8 cellular contexts compared by ENCODE assay signal in the genomic region with DNA sequence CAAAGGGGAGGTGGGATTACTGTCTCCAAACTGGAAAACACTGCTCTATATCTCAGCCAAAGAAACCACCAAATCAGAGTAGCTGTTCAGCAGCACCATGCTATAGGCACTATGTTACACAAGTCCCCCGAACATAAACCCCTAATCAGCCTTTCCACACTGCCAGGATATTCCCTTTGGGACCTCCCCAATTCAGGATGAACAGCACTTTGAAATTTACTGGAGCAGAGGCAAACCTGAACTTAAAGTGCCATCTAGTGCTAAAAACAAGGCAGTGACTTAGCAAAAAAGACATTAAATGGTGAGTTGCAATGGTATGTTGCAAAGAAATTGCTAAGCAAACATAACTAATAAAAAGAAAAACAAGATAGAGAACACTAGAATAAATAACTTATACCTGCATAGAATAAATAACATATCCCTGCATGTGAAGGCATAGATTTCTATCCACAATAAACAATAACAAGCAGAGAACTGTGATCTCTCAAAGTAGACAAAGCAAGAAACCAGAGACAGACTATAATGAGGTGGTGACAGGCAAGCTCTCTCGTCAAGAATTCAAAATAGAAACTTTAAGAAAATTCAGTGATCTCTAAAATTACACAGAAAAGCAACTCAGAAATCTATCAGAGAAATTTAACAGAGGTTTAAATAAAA.
DNase-seq lines count a peak whose midpoint lies in the region; ATAC-seq and TF ChIP-seq lines count a peak whose summit lies in the region.

No MANE protein-coding gene starts in this region.

- intact Hi-C loops in heart right ventricle (cut with DNase I) (loop anchor here in 4 of 10 donors (2.0 to 10.0 kb wide), 4 partner anchors 675 to 685 kb away; no protein-coding TSS in a partner anchor), left ventricle myocardium superior (cut with micrococcal nuclease) (no loop called here), psoas muscle (cut with DNase I) (loop anchor here in 1 of 2 donors (10.0 kb wide), 1 partner anchor 685 kb away; no protein-coding TSS in a partner anchor)

- H3K27ac ChIP-seq in heart right ventricle = no peak overlapping the region
- H3K27ac ChIP-seq in psoas muscle = no peak overlapping the region

- DNase-seq in heart right ventricle (no peak), left ventricle myocardium superior (no peak), NCI-H524 treated with DMSO at 0.1 percent for 48 hours (lab: John Stamatoyannopoulos, UW) (peak; percentile 80), choroid plexus epithelial cell (ENCODE audit: low read depth) (peak; percentile 79), psoas muscle (no peak), NOMO-1 treated with DMSO at 0.1 percent for 48 hours (lab: John Stamatoyannopoulos, UW; ENCODE audit: unreplicated experiment) (no peak)
- no peak for DNase-seq in activated CD4-positive, alpha-beta T cell treated with anti-CD3 and anti-CD28 coated beads, Interleukin-2, amount 50 U/mL, for 1 hour

- H3K4me3 ChIP-seq in heart right ventricle (no peak overlapping the region), choroid plexus epithelial cell (ENCODE audit: low read depth, low read length) (no peak overlapping the region), psoas muscle (no peak overlapping the region)

- no peaks in the 10 kb centered on the region for H3K4me1 ChIP-seq in heart right ventricle
- no peaks in the 10 kb centered on the region for H3K4me1 ChIP-seq in psoas muscle

- peak in 7 of 9 donors; percentile 36 to 52 (median 42) for TF ChIP-seq CTCF in heart right ventricle (IDR thresholded peaks at IDR 0.05)
- TF ChIP-seq CTCF in choroid plexus epithelial cell (conservative IDR thresholded peaks at IDR 0.05; ENCODE audit: low read depth, low read length) = peak; percentile 74
- TF ChIP-seq CTCF in psoas muscle (IDR thresholded peaks at IDR 0.05) = peak; percentile 41

- H3K27me3 ChIP-seq in heart right ventricle (no peaks in the 10 kb centered on the region), psoas muscle (ENCODE audit: insufficient read depth in 3 of 3, low read length in 2 of 3) (no peaks in the 10 kb centered on the region)

- WGBS in heart right ventricle, 2 donors = 8 to 11% methylated on average over 2 of the region's 2 CpGs
- 25 to 37% (median 33%) methylated on average over 2 of the region's 2 CpGs for WGBS in psoas muscle, 3 donors

- peaks cover 0 to 3% (median 0%) of the 10 kb centered on the region in 11 donors for H3K9me3 ChIP-seq in heart right ventricle
- H3K9me3 ChIP-seq in psoas muscle = no peaks in the 10 kb centered on the region

- ATAC-seq in heart right ventricle = no peak
- no peak for ATAC-seq in left ventricle myocardium superior
- no peak for ATAC-seq in psoas muscle
- no peak for ATAC-seq in GM18511 (IDR thresholded peaks at IDR 0.05; ENCODE audit: unreplicated experiment)

- no peaks in the 10 kb centered on the region for H3K36me3 ChIP-seq in heart right ventricle
- no peaks in the 10 kb centered on the region for H3K36me3 ChIP-seq in psoas muscle (ENCODE audit: insufficient read depth in 1 of 2, low read depth in 1 of 2)

Comparison
In these comparisons a context has a peak if more than half of its experiments do, and no peak if none do; other contexts are left out.
1. DNase-seq: peak in NCI-H524 treated with DMSO at 0.1 percent for 48 hours (single experiment) and choroid plexus epithelial cell (single experiment); none in heart right ventricle (0 of 2), left ventricle myocardium superior (single experiment), psoas muscle (0 of 2), NOMO-1 treated with DMSO at 0.1 percent for 48 hours (single experiment) and activated CD4-positive, alpha-beta T cell treated with anti-CD3 and anti-CD28 coated beads, Interleukin-2, amount 50 U/mL, for 1 hour (single experiment).
2. Peak in every context shown above with its lines, with median percentiles within 50 percentile points of each other: CTCF ChIP-seq.